In genomic region chr16:26688105-26688504, GRCh38 we compare ENCODE assay signal across 20 cellular contexts.
"Had no signal": no experiment of that assay in that cellular context is flagged by ENCODE, and none has a peak within 500 bp of the region (broad histone marks: within the 10 kb centered on the region; RNA-seq: fewer than 3 reads in every experiment).

No MANE protein-coding gene starts in this region.

- H3K27me3 ChIP-seq: ascending aorta, foreskin keratinocyte, testis had no signal

- H3K27ac ChIP-seq: ascending aorta, epithelial cell of prostate, foreskin keratinocyte, skin epidermis, testis had no signal

- H3K4me1 Mint-ChIP-seq: activated CD4-positive, alpha-beta T cell treated with anti-CD3 and anti-CD28 coated beads, Interleukin-2, amount 10 ng/mL, durations not matched to agents 7 days and 5 days; activated naive CD4-positive, alpha-beta T cell treated with anti-CD3 and anti-CD28 coated beads, Interleukin-2, amount 10 ng/mL, durations not matched to agents 7 days and 5 days; activated naive CD8-positive, alpha-beta T cell treated with anti-CD3 and anti-CD28 coated beads, Interleukin-2, amount 50 U/mL, for 24 hours; immature natural killer cell; naive thymus-derived CD8-positive, alpha-beta T cell had no signal

- H3K4me1 ChIP-seq: ascending aorta, foreskin keratinocyte, testis had no signal

- H3K27me3 Mint-ChIP-seq: activated naive CD4-positive, alpha-beta T cell treated with anti-CD3 and anti-CD28 coated beads, Interleukin-2, amount 10 ng/mL, durations not matched to agents 7 days and 5 days; type B pancreatic cell had no signal

- H3K4me3 ChIP-seq: ascending aorta, skin epidermis, testis had no signal

- H3K36me3 ChIP-seq: ascending aorta had no signal

- H3K4me3 Mint-ChIP-seq: activated CD4-positive, alpha-beta T cell treated with anti-CD3 and anti-CD28 coated beads, Interleukin-2, amount 10 ng/mL, durations not matched to agents 7 days and 5 days; activated naive CD4-positive, alpha-beta T cell treated with anti-CD3 and anti-CD28 coated beads, Interleukin-2, amount 10 ng/mL, durations not matched to agents 7 days and 5 days; activated naive CD8-positive, alpha-beta T cell treated with anti-CD3 and anti-CD28 coated beads, Interleukin-2, amount 50 U/mL, for 24 hours; activated T-cell treated with anti-CD3 and anti-CD28 coated beads, Interleukin-2, amount 50 U/mL, for 4 hours; endodermal cell; immature natural killer cell; naive thymus-derived CD8-positive, alpha-beta T cell; stimulated activated naive CD8-positive, alpha-beta T cell treated with anti-CD3 and anti-CD28 coated beads, Interleukin-15, Interleukin-2, amounts not matched to agents 100 ng/mL and 50 ng/mL, for 24 hours; type B pancreatic cell had no signal

- H3K27ac Mint-ChIP-seq: activated CD4-positive, alpha-beta T cell treated with anti-CD3 and anti-CD28 coated beads, Interleukin-2, amount 10 ng/mL, durations not matched to agents 7 days and 5 days; activated naive CD4-positive, alpha-beta T cell treated with anti-CD3 and anti-CD28 coated beads, Interleukin-2, amount 10 ng/mL, durations not matched to agents 7 days and 5 days; activated naive CD8-positive, alpha-beta T cell treated with anti-CD3 and anti-CD28 coated beads, Interleukin-2, amount 50 U/mL, for 24 hours; endodermal cell; immature natural killer cell; naive thymus-derived CD8-positive, alpha-beta T cell; stimulated activated naive CD8-positive, alpha-beta T cell treated with anti-CD3 and anti-CD28 coated beads, Interleukin-15, Interleukin-2, amounts not matched to agents 100 ng/mL and 50 ng/mL, for 24 hours; type B pancreatic cell had no signal

- DNase-seq: activated CD4-positive, alpha-beta T cell treated with anti-CD3 and anti-CD28 coated beads, Interleukin-2, amount 10 ng/mL, durations not matched to agents 7 days and 5 days; activated CD8-positive, alpha-beta memory T cell treated with anti-CD3 and anti-CD28 coated beads, Interleukin-2, amount 50 U/mL, for 4 hours; activated naive CD4-positive, alpha-beta T cell treated with anti-CD3 and anti-CD28 coated beads, Interleukin-2, amount 10 ng/mL, durations not matched to agents 7 days and 5 days; activated naive CD8-positive, alpha-beta T cell treated with anti-CD3 and anti-CD28 coated beads, Interleukin-2, amount 50 U/mL, for 24 hours; activated T-cell treated with anti-CD3 and anti-CD28 coated beads, Interleukin-2, amount 50 U/mL, for 4 hours; foreskin keratinocyte; immature natural killer cell; mesenchymal stem cell; naive thymus-derived CD8-positive, alpha-beta T cell; occipital lobe; right cardiac atrium; stimulated activated CD4-positive, alpha-beta T cell treated with anti-CD3 and anti-CD28 coated beads, Interleukin-15, amount 100 ng/mL, for 24 hours; stimulated activated CD4-positive, alpha-beta T cell treated with anti-CD3 and anti-CD28 coated beads, Interleukin-2, amount 100 ng/mL, for 48 hours; testis had no signal

- H3K36me3 Mint-ChIP-seq: activated naive CD4-positive, alpha-beta T cell treated with anti-CD3 and anti-CD28 coated beads, Interleukin-2, amount 10 ng/mL, durations not matched to agents 7 days and 5 days; immature natural killer cell; naive thymus-derived CD8-positive, alpha-beta T cell; type B pancreatic cell had no signal

- H3K9me3 ChIP-seq: ascending aorta, testis had no signal

- H3K9me3 Mint-ChIP-seq: activated CD4-positive, alpha-beta T cell treated with anti-CD3 and anti-CD28 coated beads, Interleukin-2, amount 10 ng/mL, durations not matched to agents 7 days and 5 days; activated naive CD8-positive, alpha-beta T cell treated with anti-CD3 and anti-CD28 coated beads, Interleukin-2, amount 50 U/mL, for 24 hours; activated T-cell treated with anti-CD3 and anti-CD28 coated beads, Interleukin-2, amount 50 U/mL, for 4 hours; endodermal cell; stimulated activated naive CD8-positive, alpha-beta T cell treated with anti-CD3 and anti-CD28 coated beads, Interleukin-15, Interleukin-2, amounts not matched to agents 100 ng/mL and 50 ng/mL, for 24 hours; type B pancreatic cell had no signal
